In genomic region chr11:3340025-3340424, GRCh38 we compare ENCODE assay signal across 12 cellular contexts. TPM values are rescaled to one million over a fixed set of nuclear protein-coding genes. Genes with fewer than 3 reads are reported as not detected.
DNase-seq lines count a peak whose midpoint lies in the region; ATAC-seq and TF ChIP-seq lines count a peak whose summit lies in the region.
"Had no signal": no experiment of that assay in that cellular context is flagged by ENCODE, and none has a peak within 500 bp of the region (broad histone marks: within the 10 kb centered on the region; RNA-seq: fewer than 3 reads in every experiment).

No MANE protein-coding gene starts in this region.

- no peaks in the 10 kb centered on the region for H3K36me3 Mint-ChIP-seq in GM23338 (ENCODE audit: low read depth)
- H3K36me3 Mint-ChIP-seq: stimulated activated effector memory CD8-positive, alpha-beta T cell treated with anti-CD3 and anti-CD28 coated beads, Interleukin-12 subunit alpha, Interleukin-12 subunit beta, amount 100 ng/mL, for 72 hours had no signal

- 22% methylated on average over 4 of the region's 4 CpGs for WGBS in SK-N-SH (ENCODE audit: low lambda C conversion rate)
- WGBS in smooth muscle cell (ENCODE audit: low lambda C conversion rate): 41% methylated on average over 4 of the region's 4 CpGs

- ATAC-seq in GM23338 (no peak), HG02885 (IDR thresholded peaks at IDR 0.05; ENCODE audit: poor library complexity, unreplicated experiment) (no peak)
- ATAC-seq: stimulated activated effector memory CD8-positive, alpha-beta T cell treated with anti-CD3 and anti-CD28 coated beads, Interleukin-12 subunit alpha, Interleukin-12 subunit beta, amount 100 ng/mL, for 72 hours had no signal

- peaks cover 2% of the 10 kb centered on the region for H3K27me3 Mint-ChIP-seq in GM23338 (ENCODE audit: insufficient read depth, low read depth, poor library complexity)

- no peak for TF ChIP-seq RAD21 in SK-N-SH (IDR thresholded peaks at IDR 0.05; ENCODE audit: low read length)

- H3K79me2 ChIP-seq in GM23338 (replicated peaks; ENCODE audit: insufficient read depth) (no peaks in the 10 kb centered on the region), SK-N-SH (ENCODE audit: insufficient read depth) (no peaks in the 10 kb centered on the region), smooth muscle cell (ENCODE audit: low read depth) (no peaks in the 10 kb centered on the region)

- H3K4me1 ChIP-seq in GM23338 (ENCODE audit: insufficient read depth) (no peaks in the 10 kb centered on the region), SK-N-SH (ENCODE audit: control insufficient read depth in 1 of 2, insufficient read depth in 2 of 2, low read depth in 1 of 2, low read length in 1 of 2) (no peaks in the 10 kb centered on the region), smooth muscle cell (ENCODE audit: low read depth) (no peaks in the 10 kb centered on the region)

- H3K9me3 ChIP-seq in SK-N-SH (no peaks in the 10 kb centered on the region), smooth muscle cell (replicated peaks; ENCODE audit: low read depth) (no peaks in the 10 kb centered on the region)
- H3K9me3 ChIP-seq: neutrophil had no signal

- H3K9me2 ChIP-seq in GM23338 (ENCODE audit: insufficient read depth) (no peaks in the 10 kb centered on the region), SK-N-SH (no peaks in the 10 kb centered on the region)

- H3K9ac ChIP-seq in SK-N-SH (no peak overlapping the region), smooth muscle cell (ENCODE audit: low read depth) (no peak overlapping the region)

- H3K4me3 ChIP-seq in GM23338 (no peak overlapping the region), SK-N-SH (ENCODE audit: low read depth in 2 of 2, low read length in 1 of 2) (no peak overlapping the region), fibroblast of the aortic adventitia (ENCODE audit: low read depth, low read length) (no peak overlapping the region), smooth muscle cell (no peak overlapping the region)

- H3K36me3 ChIP-seq in GM23338 (ENCODE audit: insufficient read depth) (no peaks in the 10 kb centered on the region), SK-N-SH (replicated peaks in 1 of 2; ENCODE audit: control insufficient read depth in 1 of 2, insufficient read depth in 2 of 2, low read length in 1 of 2) (no peaks in the 10 kb centered on the region), smooth muscle cell (ENCODE audit: low read depth) (no peaks in the 10 kb centered on the region)
- H3K36me3 ChIP-seq: neutrophil had no signal

- POLR2A ChIA-PET in SK-N-SH (lab: Yijun Ruan, JAX): no interaction called here

- H2AFZ ChIP-seq in GM23338 (no peak overlapping the region), SK-N-SH (ENCODE audit: low read depth) (peak overlapping the region; percentile 61; the same call in 1 of the 2 replicates), smooth muscle cell (ENCODE audit: low read depth) (no peak overlapping the region)

- H4K20me1 ChIP-seq in GM23338 (replicated peaks; ENCODE audit: insufficient read depth): no peaks in the 10 kb centered on the region
- no peaks in the 10 kb centered on the region for H4K20me1 ChIP-seq in SK-N-SH (ENCODE audit: insufficient read depth)
- no peaks in the 10 kb centered on the region for H4K20me1 ChIP-seq in smooth muscle cell (ENCODE audit: low read depth)

- no peak for TF ChIP-seq CTCF in GM23338 (conservative IDR thresholded peaks at IDR 0.05; ENCODE audit: low read depth in 2 of 2)
- TF ChIP-seq CTCF in SK-N-SH (IDR thresholded peaks at IDR 0.05): no peak
- no peak for TF ChIP-seq CTCF in fibroblast of the aortic adventitia (IDR thresholded peaks at IDR 0.05; ENCODE audit: insufficient read depth, low read length)
- TF ChIP-seq CTCF in smooth muscle cell (IDR thresholded peaks at IDR 0.05; ENCODE audit: borderline replicate concordance, insufficient read depth, poor library complexity, severe bottlenecking): no peak

- no peak for TF ChIP-seq EP300 in SK-N-SH (IDR thresholded peaks at IDR 0.05; ENCODE audit: borderline replicate concordance in 1 of 2, low read depth in 1 of 2, low read length in 1 of 2)

- CTCF ChIA-PET in SK-N-SH (lab: Yijun Ruan, JAX): interaction anchor here (1.1 to 4.3 kb wide), 9 partner anchors 14 to 248 kb away, joined by 3 to 156 read pairs (median 10); partner anchors contain the start of gene ZNF195

- H3K9me3 Mint-ChIP-seq in GM23338: peaks cover 4% of the 10 kb centered on the region
- H3K9me3 Mint-ChIP-seq: stimulated activated effector memory CD8-positive, alpha-beta T cell treated with anti-CD3 and anti-CD28 coated beads, Interleukin-12 subunit alpha, Interleukin-12 subunit beta, amount 100 ng/mL, for 72 hours had no signal

- no peak overlapping the region for H3K27ac Mint-ChIP-seq in GM23338
- H3K27ac Mint-ChIP-seq: stimulated activated effector memory CD8-positive, alpha-beta T cell treated with anti-CD3 and anti-CD28 coated beads, Interleukin-12 subunit alpha, Interleukin-12 subunit beta, amount 100 ng/mL, for 72 hours had no signal

- no peaks in the 10 kb centered on the region for H3F3A ChIP-seq in GM23338 (replicated peaks; ENCODE audit: low read depth)
- no peaks in the 10 kb centered on the region for H3F3A ChIP-seq in SK-N-SH (replicated peaks; ENCODE audit: insufficient read depth)
- H3F3A ChIP-seq in smooth muscle cell (ENCODE audit: low read depth): no peaks in the 10 kb centered on the region

- no peak overlapping the region for H3K27ac ChIP-seq in GM23338 (ENCODE audit: low read depth)
- H3K27ac ChIP-seq in SK-N-SH (ENCODE audit: low read depth in 2 of 2, low read length in 1 of 2): no peak overlapping the region
- no peak overlapping the region for H3K27ac ChIP-seq in smooth muscle cell (ENCODE audit: low read depth)
- H3K27ac ChIP-seq: neutrophil had no signal

- peak; percentile 1 for DNase-seq in GM23338 (ENCODE audit: low spot score)
- DNase-seq in SK-N-SH: no peak
- peak; percentile 74 for DNase-seq in fibroblast of the aortic adventitia (ENCODE audit: low read depth)
- no peak for DNase-seq in smooth muscle cell (lab: John Stamatoyannopoulos, UW; ENCODE audit: unreplicated experiment)
- no peak for DNase-seq in T-helper 9 cell
- no peak for DNase-seq in SHP77 treated with DMSO at 0.1 percent for 48 hours (lab: John Stamatoyannopoulos, UW)
- DNase-seq: DMS79, kidney, NCI-H2081 had no signal

- H3K27me3 ChIP-seq in GM23338 (ENCODE audit: insufficient read depth) (no peaks in the 10 kb centered on the region), SK-N-SH (ENCODE audit: insufficient read depth) (no peaks in the 10 kb centered on the region), smooth muscle cell (ENCODE audit: low read depth) (no peaks in the 10 kb centered on the region)

- H3K4me3 Mint-ChIP-seq in GM23338: no peak overlapping the region
- H3K4me3 Mint-ChIP-seq: stimulated activated effector memory CD8-positive, alpha-beta T cell treated with anti-CD3 and anti-CD28 coated beads, Interleukin-12 subunit alpha, Interleukin-12 subunit beta, amount 100 ng/mL, for 72 hours had no signal

- no peak overlapping the region for H3K4me2 ChIP-seq in GM23338
- peak overlapping the region; percentile 47 for H3K4me2 ChIP-seq in SK-N-SH
- H3K4me2 ChIP-seq in smooth muscle cell: peak overlapping the region; percentile 53

- peaks cover 9% of the 10 kb centered on the region; the same call in 2 of the 3 replicates for H3K4me1 Mint-ChIP-seq in GM23338
- H3K4me1 Mint-ChIP-seq: stimulated activated effector memory CD8-positive, alpha-beta T cell treated with anti-CD3 and anti-CD28 coated beads, Interleukin-12 subunit alpha, Interleukin-12 subunit beta, amount 100 ng/mL, for 72 hours had no signal

TF ChIP-seq in GM23338, 12 proteins besides CTCF, POLR2A, EP300 and RAD21:
- no peak for TF ChIP-seq CREB1 (CRISPR knock-in tag; IDR thresholded peaks at IDR 0.05; ENCODE audit: low read depth)
- no peak for TF ChIP-seq EZH2phosphoT487 (IDR thresholded peaks at IDR 0.05; ENCODE audit: unreplicated experiment)

TF ChIP-seq in SK-N-SH, 30 proteins besides CTCF, POLR2A, EP300 and RAD21 (continues in another document):
- TF ChIP-seq FOSL2 (IDR thresholded peaks at IDR 0.05; ENCODE audit: borderline replicate concordance, low read depth): peak; percentile 63; the same call in 1 of the 2 replicates
- peak; percentile 44; the same call in 1 of the 2 replicates for TF ChIP-seq MAX (IDR thresholded peaks at IDR 0.05; ENCODE audit: low read depth)
- TF ChIP-seq JUND (IDR thresholded peaks at IDR 0.05): peak; percentile 52; the same call in 1 of the 2 replicates
- TF ChIP-seq MEF2A (IDR thresholded peaks at IDR 0.05; ENCODE audit: borderline replicate concordance, low read depth): no peak
- TF ChIP-seq IRF3 (IDR thresholded peaks at IDR 0.05; ENCODE audit: low read depth, low read length): no peak

RNA-seq across cellular contexts. Expression of gene ZNF195, which starts 38.9 kb away (rescaled TPM):
- total RNA-seq in GM23338 (2014; rRNA removed; shearing (Covaris generic)): 95.3 and 101 TPM in 2 replicates
- polyA plus RNA-seq in GM23338 (2016; fragmentation: Nextera tagmentation; extraction: Ambion mirVana): 81.6 and 116 TPM in 2 replicates
- 13.2 and 21.7 TPM in 2 replicates for polyA plus RNA-seq in SK-N-SH (2012; rRNA removed)
- 16.3 and 16.4 TPM in 2 replicates for polyA plus RNA-seq in SK-N-SH (2012; cell fraction: cytosol; rRNA removed)
- 36.3 and 50.2 TPM in 2 replicates for polyA plus RNA-seq in SK-N-SH (2012; cell fraction: nucleus; rRNA removed)
- total RNA-seq in fibroblast of the aortic adventitia (ENCODE audit: low replicate concordance): 11.4 and 18.1 TPM in 2 replicates
- 22.0 and 35.2 TPM in 2 replicates for total RNA-seq in smooth muscle cell
- polyA plus RNA-seq in smooth muscle cell: 12.0 and 18.0 TPM in 2 replicates

Comparison
In these comparisons a context has a peak if more than half of its experiments do, and no peak if none do; other contexts are left out.
1. DNase-seq: peak in GM23338 (single experiment) and fibroblast of the aortic adventitia (single experiment); none in SK-N-SH (single experiment), smooth muscle cell (single experiment), T-helper 9 cell (single experiment) and SHP77 treated with DMSO at 0.1 percent for 48 hours (single experiment).